In genomic region chr2:190181066-190181681, GRCh38 we compare ENCODE assay signal across 8 cellular contexts.
DNase-seq lines count a peak whose midpoint lies in the region; ATAC-seq and TF ChIP-seq lines count a peak whose summit lies in the region.

No MANE protein-coding gene starts in this region.

- peaks cover 42% of the 10 kb centered on the region for H3K79me2 ChIP-seq in DOHH2 (ENCODE audit: control insufficient read depth, low read length)

- H3K4me2 ChIP-seq in DOHH2 (ENCODE audit: low read length): peak overlapping the region; percentile 94

- H3K4me1 ChIP-seq in DOHH2 (ENCODE audit: control insufficient read depth, low read length) (peaks cover 58% of the 10 kb centered on the region), mucosa of stomach (ENCODE audit: control insufficient read depth, insufficient read depth, low read length) (peaks cover 8% of the 10 kb centered on the region), aorta (ENCODE audit: control insufficient read depth in 1 of 2, insufficient read depth in 2 of 2, low read length in 2 of 2) (no peaks in the 10 kb centered on the region)

- H3K27ac ChIP-seq in DOHH2 (ENCODE audit: low read depth, low read length) (peak overlapping the region; percentile 58), aorta (ENCODE audit: low read depth in 1 of 2, low read length in 2 of 2) (peak overlapping the region; percentile 36 to 86)

- no peaks in the 10 kb centered on the region for H3K36me3 ChIP-seq in DOHH2 (ENCODE audit: control insufficient read depth, low read length)
- H3K36me3 ChIP-seq in MG63: no peaks in the 10 kb centered on the region
- no peaks in the 10 kb centered on the region for H3K36me3 ChIP-seq in mucosa of stomach (ENCODE audit: control insufficient read depth, insufficient read depth, low read length)
- no peaks in the 10 kb centered on the region for H3K36me3 ChIP-seq in aorta (ENCODE audit: control insufficient read depth in 1 of 2, insufficient read depth in 2 of 2, low read length in 1 of 2)

- whole genome bisulfite sequencing in aorta, 2 donors: 6 to 7% methylated on average over 17 of the region's 17 CpGs

- H3K9me3 ChIP-seq in DOHH2 (ENCODE audit: control insufficient read depth, insufficient read depth, low read length): no peaks in the 10 kb centered on the region
- no peaks in the 10 kb centered on the region for H3K9me3 ChIP-seq in MG63
- H3K9me3 ChIP-seq in mucosa of stomach (ENCODE audit: control insufficient read depth, low read length): no peaks in the 10 kb centered on the region
- H3K9me3 ChIP-seq in aorta (ENCODE audit: control insufficient read depth, low read length): no peaks in the 10 kb centered on the region

- peak overlapping the region; percentile 46 for H3K9ac ChIP-seq in mucosa of stomach (ENCODE audit: low read length)

- ATAC-seq in GM19468 (IDR thresholded peaks at IDR 0.05; ENCODE audit: extremely low read depth, unreplicated experiment) (peak; percentile 5), aorta (ENCODE audit: low FRiP score) (no peak)

- H3K9me2 ChIP-seq in DOHH2 (replicated peaks; ENCODE audit: control insufficient read depth, low read length): no peaks in the 10 kb centered on the region

- H3K27me3 ChIP-seq in DOHH2 (ENCODE audit: control insufficient read depth, low read length): no peaks in the 10 kb centered on the region
- H3K27me3 ChIP-seq in MG63: no peaks in the 10 kb centered on the region; the same call in 1 of the 2 replicates
- H3K27me3 ChIP-seq in mucosa of stomach (ENCODE audit: control insufficient read depth, insufficient read depth, low read length): no peaks in the 10 kb centered on the region
- no peaks in the 10 kb centered on the region for H3K27me3 ChIP-seq in aorta (ENCODE audit: control insufficient read depth in 1 of 2, insufficient read depth in 2 of 2, low read length in 1 of 2)

- no peak for DNase-seq in MG63
- no peak for DNase-seq in choroid plexus epithelial cell (ENCODE audit: low read depth)
- DNase-seq in aorta: no peak
- DNase-seq in Ammon's horn (ENCODE audit: low spot score): no peak
- DNase-seq in AG20443 (ENCODE audit: low spot score): no peak

- H4K20me1 ChIP-seq in DOHH2 (ENCODE audit: control insufficient read depth, insufficient read depth, low read depth, low read length): no peaks in the 10 kb centered on the region

- peaks cover 13% of the 10 kb centered on the region for H3F3A ChIP-seq in DOHH2 (ENCODE audit: control insufficient read depth, insufficient read depth)

- TF ChIP-seq CTCF in DOHH2 (IDR thresholded peaks at IDR 0.05; ENCODE audit: low read depth, low read length, poor library complexity, severe bottlenecking) (no peak), choroid plexus epithelial cell (conservative IDR thresholded peaks at IDR 0.05; ENCODE audit: low read depth, low read length) (no peak)

- H3K4me3 ChIP-seq in DOHH2 (ENCODE audit: low read length): peak overlapping the region; percentile 90
- peak overlapping the region; percentile 59 for H3K4me3 ChIP-seq in MG63
- H3K4me3 ChIP-seq in choroid plexus epithelial cell (ENCODE audit: low read depth, low read length): peak overlapping the region; percentile 65
- H3K4me3 ChIP-seq in mucosa of stomach (ENCODE audit: low read length): no peak overlapping the region
- H3K4me3 ChIP-seq in aorta (ENCODE audit: low read length in 2 of 2): peak overlapping the region; percentile 51 to 65

- intact Hi-C loops in aorta (cut with DNase I): no loop called here
